Comparison of ENCODE assay signal across 11 cellular contexts in the genomic region with DNA sequence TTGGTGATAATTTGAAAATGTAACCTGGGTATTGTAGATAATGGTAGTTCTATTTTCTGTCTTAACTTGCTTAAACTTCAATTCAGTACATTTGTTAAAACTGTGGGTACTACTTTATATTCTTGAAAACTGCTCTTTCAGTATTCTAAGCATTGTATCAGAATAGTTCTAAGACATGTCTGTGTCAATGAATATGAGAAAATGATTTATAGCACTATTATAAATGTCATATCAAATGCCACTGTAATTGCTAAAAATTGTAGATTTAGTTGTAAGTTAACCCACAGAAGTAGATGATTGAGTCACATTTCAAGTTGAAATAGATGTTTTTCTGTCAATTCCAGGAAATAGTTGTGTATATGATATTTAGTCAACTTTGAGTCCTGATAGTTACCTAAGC. TPM values are rescaled to one million over a fixed set of nuclear protein-coding genes. Genes with fewer than 3 reads are reported as not detected.
DNase-seq lines count a peak whose midpoint lies in the region; ATAC-seq, FAIRE-seq and TF ChIP-seq lines count a peak whose summit lies in the region.
"Had no signal": no experiment of that assay in that cellular context is flagged by ENCODE, and none has a peak within 500 bp of the region (broad histone marks: within the 10 kb centered on the region; RNA-seq: fewer than 3 reads in every experiment).

No MANE protein-coding gene starts in this region.

- H3K36me3 Mint-ChIP-seq in CD4-positive, CD25-positive, alpha-beta regulatory T cell, result peaks cover 20% of the 10 kb centered on the region
- H3K36me3 Mint-ChIP-seq in naive B cell, result no peaks in the 10 kb centered on the region

- TF ChIP-seq EP300 in K562 (IDR thresholded peaks at IDR 0.05; ENCODE audit: low read length), result no peak

- POLR2A ChIA-PET in K562 (lab: Yijun Ruan, JAX), result no interaction called here

- peaks cover 14% of the 10 kb centered on the region for H3K36me3 ChIP-seq in CD4-positive, CD25-positive, alpha-beta regulatory T cell (ENCODE audit: control insufficient read depth, insufficient read depth, low read length)
- H3K36me3 ChIP-seq in HUES64 (ENCODE audit: insufficient read depth, low read length) (peaks cover 45% of the 10 kb centered on the region), K562 (ENCODE audit: control insufficient read depth, insufficient read depth, low read length) (peaks cover 17% of the 10 kb centered on the region; the same call in 1 of the 3 replicates)

- H3K27me3 Mint-ChIP-seq in CD4-positive, CD25-positive, alpha-beta regulatory T cell, result no peaks in the 10 kb centered on the region
- H3K27me3 Mint-ChIP-seq in naive B cell, result no peaks in the 10 kb centered on the region
- H3K27me3 Mint-ChIP-seq: dendritic cell treated with granulocyte-macrophage colony-stimulating factor and Interleukin-4, amounts not matched to agents 40 ng/mL and 50 ng/mL, for 4 days had no signal

- no peak overlapping the region for H3K27ac Mint-ChIP-seq in CD4-positive, CD25-positive, alpha-beta regulatory T cell
- peak overlapping the region in 1 of 6 donors; percentile 28 for H3K27ac Mint-ChIP-seq in naive B cell
- H3K27ac Mint-ChIP-seq: dendritic cell treated with granulocyte-macrophage colony-stimulating factor and Interleukin-4, amounts not matched to agents 40 ng/mL and 50 ng/mL, for 4 days had no signal

- peak in 1 of 3 donors; percentile 32 for DNase-seq in CD4-positive, CD25-positive, alpha-beta regulatory T cell
- DNase-seq in K562 (ENCODE audit: extremely low read depth in 1 of 4, low spot score in 3 of 4), result no peak
- DNase-seq in naive B cell, result no peak
- no peak for DNase-seq in germinal center (ENCODE audit: low spot score)
- DNase-seq in NCI-H69 (lab: John Stamatoyannopoulos, UW), result no peak
- DNase-seq in DMS153 (lab: John Stamatoyannopoulos, UW), result no peak
- DNase-seq: mucosa of descending colon, NCI-H2029 treated with DMSO at 0.1 percent for 48 hours had no signal

- H3K4me3 Mint-ChIP-seq in CD4-positive, CD25-positive, alpha-beta regulatory T cell, result peak overlapping the region; percentile 92 to 99 (median 94)
- H3K4me3 Mint-ChIP-seq in naive B cell, result peak overlapping the region in 5 of 8 donors; percentile 22 to 96 (median 66)
- H3K4me3 Mint-ChIP-seq: dendritic cell treated with granulocyte-macrophage colony-stimulating factor and Interleukin-4, amounts not matched to agents 40 ng/mL and 50 ng/mL, for 4 days had no signal

- no peak for TF ChIP-seq POLR2A in K562 (conservative IDR thresholded peaks at IDR 0.05)

- H4K20me1 ChIP-seq in K562 (replicated peaks; ENCODE audit: control insufficient read depth, insufficient read depth, low read length), result no peaks in the 10 kb centered on the region

- no peak for ATAC-seq in CD4-positive, CD25-positive, alpha-beta regulatory T cell (ENCODE audit: low read depth in 2 of 2)
- ATAC-seq in K562 (no peak), naive B cell (ENCODE audit: low read depth in 2 of 2) (no peak), GM21576 (IDR thresholded peaks at IDR 0.05; ENCODE audit: unreplicated experiment) (no peak)
- ATAC-seq: mucosa of descending colon had no signal

- peak; percentile 11 for FAIRE-seq in K562 (lab: Jason Lieb, UNC)

- no peak for TF ChIP-seq RAD21 in K562 (CRISPR knock-in tag; conservative IDR thresholded peaks at IDR 0.05 in 1 of 2, IDR thresholded peaks at IDR 0.05 in 1 of 2)

- no peaks in the 10 kb centered on the region for H3K27me3 ChIP-seq in CD4-positive, CD25-positive, alpha-beta regulatory T cell (ENCODE audit: control insufficient read depth, insufficient read depth, low read length)
- H3K27me3 ChIP-seq in HUES64 (ENCODE audit: insufficient read depth, low read length), result no peaks in the 10 kb centered on the region
- no peaks in the 10 kb centered on the region for H3K27me3 ChIP-seq in K562 (ENCODE audit: control insufficient read depth in 2 of 2, insufficient read depth in 2 of 2, low read length in 2 of 2)

- H2AFZ ChIP-seq in K562 (ENCODE audit: low read depth, low read length), result no peak overlapping the region

- intact Hi-C loops in K562 (cut with micrococcal nuclease), result no loop called here

- CTCF ChIA-PET in K562 (lab: Yijun Ruan, JAX; ENCODE audit: low intra/inter-chr PET ratio), result no interaction called here

- TF ChIP-seq CTCF in K562 (IDR thresholded peaks at IDR 0.05 in 2 of 3, conservative IDR thresholded peaks at IDR 0.05 in 1 of 3; ENCODE audit: insufficient read depth in 2 of 3, low read depth in 1 of 3, low read length in 3 of 3), result no peak

- in situ Hi-C loops in K562 (cut with MboI), result no loop called here

- H3K79me2 ChIP-seq in K562 (ENCODE audit: control insufficient read depth, insufficient read depth, low read length), result peaks cover 45% of the 10 kb centered on the region

- no TSS peak for BruUV-seq in K562 (replicated peaks; lab: Mats Ljungman, UMichigan)

- peak overlapping the region; percentile 83 for H3K4me3 ChIP-seq in CD4-positive, CD25-positive, alpha-beta regulatory T cell (ENCODE audit: low read depth, low read length)
- H3K4me3 ChIP-seq in HUES64 (ENCODE audit: low read length) (peak overlapping the region; percentile 87), K562 (peak overlapping the region; percentile 8; the same call in 1 of the 2 replicates)
- H3K4me3 ChIP-seq: mucosa of descending colon had no signal

- H3K9me3 ChIP-seq in CD4-positive, CD25-positive, alpha-beta regulatory T cell (ENCODE audit: control insufficient read depth in 2 of 2, low read length in 2 of 2), result no peaks in the 10 kb centered on the region
- H3K9me3 ChIP-seq in HUES64 (ENCODE audit: insufficient read depth, low read depth, low read length) (no peaks in the 10 kb centered on the region), K562 (replicated peaks; ENCODE audit: control insufficient read depth, insufficient read depth, low read depth, low read length) (no peaks in the 10 kb centered on the region)
- H3K9me3 ChIP-seq: mucosa of descending colon had no signal

- peaks cover 26 to 61% (median 50%) of the 10 kb centered on the region in 4 donors for H3K4me1 Mint-ChIP-seq in CD4-positive, CD25-positive, alpha-beta regulatory T cell
- peaks cover 18 to 40% (median 33%) of the 10 kb centered on the region in 3 donors for H3K4me1 Mint-ChIP-seq in naive B cell

- H3K9me1 ChIP-seq in K562 (ENCODE audit: control insufficient read depth, insufficient read depth, low read length), result no peaks in the 10 kb centered on the region

- peaks cover 38% of the 10 kb centered on the region for H3K4me1 ChIP-seq in CD4-positive, CD25-positive, alpha-beta regulatory T cell (ENCODE audit: control insufficient read depth, insufficient read depth, low read length, poor library complexity, severe bottlenecking)
- H3K4me1 ChIP-seq in HUES64 (ENCODE audit: insufficient read depth, low read length), result peaks cover 20% of the 10 kb centered on the region; the same call in 1 of the 2 replicates
- peaks cover 3 to 13% of the 10 kb centered on the region in 2 experiments; a peak in 4 of 5 replicates for H3K4me1 ChIP-seq in K562 (replicated peaks in 1 of 2; ENCODE audit: control insufficient read depth in 2 of 2, insufficient read depth in 2 of 2, low read length in 2 of 2)

- H3K9me3 Mint-ChIP-seq in CD4-positive, CD25-positive, alpha-beta regulatory T cell, result no peaks in the 10 kb centered on the region
- no peaks in the 10 kb centered on the region for H3K9me3 Mint-ChIP-seq in naive B cell
- H3K9me3 Mint-ChIP-seq: dendritic cell treated with granulocyte-macrophage colony-stimulating factor and Interleukin-4, amounts not matched to agents 40 ng/mL and 50 ng/mL, for 4 days had no signal

- peak overlapping the region; percentile 88; the same call in 1 of the 2 replicates for H3K4me2 ChIP-seq in K562 (ENCODE audit: insufficient read depth, low read length)

- H3K9ac ChIP-seq in HUES64 (ENCODE audit: low read depth, low read length) (no peak overlapping the region), K562 (ENCODE audit: insufficient read depth in 1 of 2, low read depth in 2 of 2, low read length in 2 of 2) (peak overlapping the region in 1 of 2 experiments; percentile 65; a peak in 3 of 4 replicates)

- no peak overlapping the region for H3K27ac ChIP-seq in CD4-positive, CD25-positive, alpha-beta regulatory T cell (ENCODE audit: insufficient read depth, low read length, poor library complexity, severe bottlenecking)
- H3K27ac ChIP-seq in HUES64 (ENCODE audit: low read depth, low read length) (no peak overlapping the region), K562 (ENCODE audit: extremely low read depth, low read depth, low read length) (no peak overlapping the region)

RNA-seq across cellular contexts. Expression of a gene that starts 2.4 kb away (rescaled TPM):
- 17.1 TPM for total RNA-seq in CD4-positive, CD25-positive, alpha-beta regulatory T cell
- polyA plus RNA-seq in CD4-positive, CD25-positive, alpha-beta regulatory T cell, result 10 to 100 TPM; 12.6 to 15.7 (median 13.8) TPM
- polyA plus RNA-seq in HUES64 (2013, experiment 1 of 2), result 10.3 TPM
- polyA plus RNA-seq in HUES64 (2013, experiment 2 of 2), result 10.2 TPM
- 4.2 and 10.9 TPM in 2 replicates for total RNA-seq in K562 (2011; cell fraction: chromatin; rRNA removed; ENCODE audit: low replicate concordance)
- 1.8 and 2.1 TPM in 2 replicates for total RNA-seq in K562 (2011; cell fraction: nucleolus; rRNA removed)
- total RNA-seq in K562 (2011; cell fraction: nucleoplasm; rRNA removed), result 4.4 and 7.6 TPM in 2 replicates
- 4.2 and 4.4 TPM in 2 replicates for total RNA-seq in K562 (2014; rRNA removed)
- total RNA-seq in K562 (2014; rRNA removed; fragmentation: Illumina TruSeq; extraction: Trizol), result 7.7 and 9.4 TPM in 2 replicates
- total RNA-seq in K562 (2015; rRNA removed; fragmentation: Illumina TruSeq; extraction: Trizol), result 7.1 and 8.0 TPM in 2 replicates
- total RNA-seq in K562 (2021), result 7.9 and 8.3 TPM in 2 replicates
- 7.7 and 9.3 TPM in 2 replicates for polyA plus RNA-seq in K562 (2011; rRNA removed)
- 1.5 and 2.8 TPM in 2 replicates for polyA plus RNA-seq in K562 (2011; cell fraction: cytosol; rRNA removed)
- polyA plus RNA-seq in K562 (2011; cell fraction: nucleus; rRNA removed), result 3.0 and 4.7 TPM in 2 replicates
- 4.4 and 4.6 TPM in 2 replicates for polyA plus RNA-seq in K562 (2012)
- polyA plus RNA-seq in K562 (2014; fragmentation: Illumina TruSeq; extraction: Trizol), result 4.9 and 6.9 TPM in 2 replicates
- polyA plus RNA-seq in K562 (2014; fragmentation: Nextera tagmentation; extraction: Ambion mirVana), result 1 to 10 TPM; 2.2 to 4.0 TPM
- polyA plus RNA-seq in K562 (2014; rRNA removed), result 2.2 and 2.7 TPM in 2 replicates
- polyA minus RNA-seq in K562 (2011; rRNA and poly(A)+ RNA removed), result 11.0 and 13.4 TPM in 2 replicates
- 5.0 and 5.6 TPM in 2 replicates for polyA minus RNA-seq in K562 (2011; cell fraction: cytosol; rRNA and poly(A)+ RNA removed)
- 2.8 and 3.9 TPM in 2 replicates for polyA minus RNA-seq in K562 (2011; cell fraction: nucleus; rRNA and poly(A)+ RNA removed)
- polyA plus RNA-seq in naive B cell (ENCODE audit: low read depth in 6 of 6), result 10 to 100 TPM in 2 of 6 donors, 1 to 10 TPM in 4; 6.4 to 11.0 (median 8.7) TPM

Comparison
In these comparisons a context has a peak if more than half of its experiments do, and no peak if none do; other contexts are left out.
1. H3K4me3 ChIP-seq: peak in every context shown above with its lines; median percentile 87 in HUES64; 83 in CD4-positive, CD25-positive, alpha-beta regulatory T cell; 8 in K562.